9 cellular contexts compared by ENCODE assay signal in genomic region chr12:6295187-6295811, GRCh38. TPM values are rescaled to one million over a fixed set of nuclear protein-coding genes. Genes with fewer than 3 reads are reported as not detected.
DNase-seq lines count a peak whose midpoint lies in the region; ATAC-seq and TF ChIP-seq lines count a peak whose summit lies in the region.
"Had no signal": no experiment of that assay in that cellular context is flagged by ENCODE, and none has a peak within 500 bp of the region (broad histone marks: within the 10 kb centered on the region; RNA-seq: fewer than 3 reads in every experiment).

No MANE protein-coding gene starts in this region.

- no peak overlapping the region for H3K27ac Mint-ChIP-seq in activated T-cell treated with anti-CD3 and anti-CD28 coated beads, Interleukin-2, amount 50 U/mL, for 24 hours
- no peak overlapping the region for H3K27ac Mint-ChIP-seq in activated T-helper 2 cell treated with anti-CD3 and anti-CD28 coated beads, Interferon-gamma antibody, Interleukin-2, Interleukin-4, amounts not matched to agents 10 μg/mL and 5 μg/mL and 100 μg/mL, durations not matched to agents 14 hours and 24 hours and 36 hours
- H3K27ac Mint-ChIP-seq: activated B cell treated with CpG ODN at 0.5 μM for 24 hours had no signal

- no peak overlapping the region for H3K4me3 Mint-ChIP-seq in activated T-cell treated with anti-CD3 and anti-CD28 coated beads, Interleukin-2, amount 50 U/mL, for 24 hours
- H3K4me3 Mint-ChIP-seq in activated T-helper 2 cell treated with anti-CD3 and anti-CD28 coated beads, Interferon-gamma antibody, Interleukin-2, Interleukin-4, amounts not matched to agents 10 μg/mL and 5 μg/mL and 100 μg/mL, durations not matched to agents 14 hours and 24 hours and 36 hours (ENCODE audit: low read depth) = no peak overlapping the region
- H3K4me3 Mint-ChIP-seq: activated B cell treated with CpG ODN at 0.5 μM for 24 hours had no signal

- peak overlapping the region; percentile 87 for H3K27ac ChIP-seq in RWPE1
- H3K27ac ChIP-seq in gastroesophageal sphincter = peak overlapping the region in 1 of 4 donors; percentile 29
- H3K27ac ChIP-seq in gastrocnemius medialis = no peak overlapping the region
- no peak overlapping the region for H3K27ac ChIP-seq in tibial artery

- H3K27me3 Mint-ChIP-seq in activated T-cell treated with anti-CD3 and anti-CD28 coated beads, Interleukin-2, amount 50 U/mL, for 24 hours = peaks cover 5% of the 10 kb centered on the region
- peaks cover under 1% of the 10 kb centered on the region for H3K27me3 Mint-ChIP-seq in activated T-helper 2 cell treated with anti-CD3 and anti-CD28 coated beads, Interferon-gamma antibody, Interleukin-2, Interleukin-4, amounts not matched to agents 10 μg/mL and 5 μg/mL and 100 μg/mL, durations not matched to agents 14 hours and 24 hours and 36 hours (ENCODE audit: low read depth)

- H3K9me3 ChIP-seq in gastroesophageal sphincter (no peaks in the 10 kb centered on the region), gastrocnemius medialis (no peaks in the 10 kb centered on the region), tibial artery (no peaks in the 10 kb centered on the region)

- in situ Hi-C loops in gastrocnemius medialis (cut with MboI; ENCODE audit: low sequenced_read_pairs in 4 of 4) = loop anchor here in 1 of 4 donors (25.0 kb wide), 1 partner anchor 308 kb away; no protein-coding TSS in a partner anchor

- ATAC-seq in gastroesophageal sphincter = peak; percentile 78
- ATAC-seq in gastrocnemius medialis = peak; percentile 36 to 49

- TF ChIP-seq EP300 in gastroesophageal sphincter (IDR thresholded peaks at IDR 0.05) = no peak

- H3K36me3 Mint-ChIP-seq in activated T-cell treated with anti-CD3 and anti-CD28 coated beads, Interleukin-2, amount 50 U/mL, for 24 hours (ENCODE audit: low read depth) = no peaks in the 10 kb centered on the region
- H3K36me3 Mint-ChIP-seq in activated T-helper 2 cell treated with anti-CD3 and anti-CD28 coated beads, Interferon-gamma antibody, Interleukin-2, Interleukin-4, amounts not matched to agents 10 μg/mL and 5 μg/mL and 100 μg/mL, durations not matched to agents 14 hours and 24 hours and 36 hours (ENCODE audit: low read depth) = no peaks in the 10 kb centered on the region

- POLR2A ChIA-PET in RWPE1 (lab: Yijun Ruan, JAX; ENCODE audit: low non-redundant PET) = no interaction called here

- intact Hi-C loops in gastrocnemius medialis (cut with DNase I; ENCODE audit: low total_unique reads) = no loop called here
- intact Hi-C loops in tibial artery (cut with DNase I; ENCODE audit: low total_unique reads) = no loop called here
- intact Hi-C loops in activated T-helper 2 cell treated with anti-CD3 and anti-CD28 coated beads, Interferon-gamma antibody, Interleukin-2, Interleukin-4, amounts not matched to agents 10 μg/mL and 5 μg/mL and 100 μg/mL, durations not matched to agents 14 hours and 24 hours and 36 hours (cut with micrococcal nuclease) = no loop called here

- H3K4me3 ChIP-seq in gastroesophageal sphincter = no peak overlapping the region
- no peak overlapping the region for H3K4me3 ChIP-seq in gastrocnemius medialis
- no peak overlapping the region for H3K4me3 ChIP-seq in tibial artery

- H3K36me3 ChIP-seq in gastroesophageal sphincter (no peaks in the 10 kb centered on the region), gastrocnemius medialis (no peaks in the 10 kb centered on the region), tibial artery (no peaks in the 10 kb centered on the region)

- H3K27me3 ChIP-seq in gastroesophageal sphincter (no peaks in the 10 kb centered on the region), gastrocnemius medialis (no peaks in the 10 kb centered on the region), tibial artery (no peaks in the 10 kb centered on the region)

- no peak for TF ChIP-seq POLR2A in gastroesophageal sphincter (IDR thresholded peaks at IDR 0.05)
- TF ChIP-seq POLR2A in gastrocnemius medialis (IDR thresholded peaks at IDR 0.05) = no peak

- no peaks in the 10 kb centered on the region for H3K4me1 Mint-ChIP-seq in activated T-cell treated with anti-CD3 and anti-CD28 coated beads, Interleukin-2, amount 50 U/mL, for 24 hours (ENCODE audit: low read depth)
- no peaks in the 10 kb centered on the region for H3K4me1 Mint-ChIP-seq in activated T-helper 2 cell treated with anti-CD3 and anti-CD28 coated beads, Interferon-gamma antibody, Interleukin-2, Interleukin-4, amounts not matched to agents 10 μg/mL and 5 μg/mL and 100 μg/mL, durations not matched to agents 14 hours and 24 hours and 36 hours (ENCODE audit: low read depth)

- H3K9me3 Mint-ChIP-seq in activated T-cell treated with anti-CD3 and anti-CD28 coated beads, Interleukin-2, amount 50 U/mL, for 24 hours = no peaks in the 10 kb centered on the region
- H3K9me3 Mint-ChIP-seq in activated T-helper 2 cell treated with anti-CD3 and anti-CD28 coated beads, Interferon-gamma antibody, Interleukin-2, Interleukin-4, amounts not matched to agents 10 μg/mL and 5 μg/mL and 100 μg/mL, durations not matched to agents 14 hours and 24 hours and 36 hours = no peaks in the 10 kb centered on the region
- H3K9me3 Mint-ChIP-seq: activated B cell treated with CpG ODN at 0.5 μM for 24 hours had no signal

- 76 to 80% methylated on average over 2 of the region's 5 CpGs for WGBS in gastroesophageal sphincter (ENCODE audit: low coverage in 1 of 2), 2 donors

- CTCF ChIA-PET in RWPE1 (lab: Yijun Ruan, JAX) = interaction anchor here (0.7 to 1.5 kb wide), 4 partner anchors 11 to 28 kb away, joined by 3 to 4 read pairs (median 3); no protein-coding TSS in a partner anchor

- DNase-seq in HCEC 1CT = peak; percentile 76
- DNase-seq in RWPE1 (ENCODE audit: low spot score) = peak; percentile 89
- DNase-seq in gastrocnemius medialis = no peak
- DNase-seq in T-helper 9 cell = no peak
- no peak for DNase-seq in activated T-cell treated with anti-CD3 and anti-CD28 coated beads, Interleukin-2, amount 50 U/mL, for 24 hours
- no peak for DNase-seq in tibial artery
- DNase-seq in activated T-helper 2 cell treated with anti-CD3 and anti-CD28 coated beads, Interferon-gamma antibody, Interleukin-2, Interleukin-4, amounts not matched to agents 10 μg/mL and 5 μg/mL and 100 μg/mL, durations not matched to agents 14 hours and 24 hours and 36 hours (ENCODE audit: low spot score) = no peak
- DNase-seq: activated B cell treated with CpG ODN at 0.5 μM for 24 hours had no signal

- peaks cover 4 to 23% (median 11%) of the 10 kb centered on the region in 3 donors for H3K4me1 ChIP-seq in gastroesophageal sphincter
- H3K4me1 ChIP-seq in gastrocnemius medialis = no peaks in the 10 kb centered on the region
- H3K4me1 ChIP-seq in tibial artery = peaks cover 0 to 26% (median 3%) of the 10 kb centered on the region in 4 donors

- TF ChIP-seq CTCF in RWPE1 (conservative IDR thresholded peaks at IDR 0.05; ENCODE audit: low read depth) (no peak), gastroesophageal sphincter (IDR thresholded peaks at IDR 0.05) (no peak), gastrocnemius medialis (IDR thresholded peaks at IDR 0.05 in 4 of 5, conservative IDR thresholded peaks at IDR 0.05 in 1 of 5) (no peak), tibial artery (IDR thresholded peaks at IDR 0.05) (no peak)

RNA-seq across cellular contexts. Expression of gene PLEKHG6, which starts 15.2 kb away (rescaled TPM):
- 10 to 100 TPM in 1 of 4 donors, 1 to 10 TPM in 1, under 1 TPM in 2; 0.35 to 44.5 (median 1.3) TPM for total RNA-seq in gastroesophageal sphincter
- total RNA-seq in gastrocnemius medialis = under 1 TPM in 1 of 4 donors, not detected in 3; 0.29 TPM
- not detected in 2 replicates for total RNA-seq in activated T-helper 2 cell treated with anti-CD3 and anti-CD28 coated beads, Interferon-gamma antibody, Interleukin-2, Interleukin-4, amounts not matched to agents 10 μg/mL and 5 μg/mL and 100 μg/mL, durations not matched to agents 14 hours and 24 hours and 36 hours
- total RNA-seq: activated B cell treated with CpG ODN at 0.5 μM for 24 hours had no signal

RNA-seq across cellular contexts. Expression of gene TNFRSF1A, which starts 46.6 kb away (rescaled TPM):
- total RNA-seq in gastroesophageal sphincter (100 to 1,000 TPM; 150 to 356 (median 227) TPM), gastrocnemius medialis (100 to 1,000 TPM; 103 to 220 (median 193) TPM)
- total RNA-seq in activated T-helper 2 cell treated with anti-CD3 and anti-CD28 coated beads, Interferon-gamma antibody, Interleukin-2, Interleukin-4, amounts not matched to agents 10 μg/mL and 5 μg/mL and 100 μg/mL, durations not matched to agents 14 hours and 24 hours and 36 hours = 37.6 TPM in 2 replicates
- total RNA-seq: activated B cell treated with CpG ODN at 0.5 μM for 24 hours had no signal

Comparison
In these comparisons a context has a peak if more than half of its experiments do, and no peak if none do; other contexts are left out.
1. DNase-seq: peak in HCEC 1CT (single experiment) and RWPE1 (single experiment); none in gastrocnemius medialis (0 of 2), T-helper 9 cell (single experiment), activated T-cell treated with anti-CD3 and anti-CD28 coated beads, Interleukin-2, amount 50 U/mL, for 24 hours (single experiment), tibial artery (0 of 2) and activated T-helper 2 cell treated with anti-CD3 and anti-CD28 coated beads, Interferon-gamma antibody, Interleukin-2, Interleukin-4, amounts not matched to agents 10 μg/mL and 5 μg/mL and 100 μg/mL, durations not matched to agents 14 hours and 24 hours and 36 hours (single experiment).